ENCODE assay signal across 1 cellular context in the genomic region with DNA sequence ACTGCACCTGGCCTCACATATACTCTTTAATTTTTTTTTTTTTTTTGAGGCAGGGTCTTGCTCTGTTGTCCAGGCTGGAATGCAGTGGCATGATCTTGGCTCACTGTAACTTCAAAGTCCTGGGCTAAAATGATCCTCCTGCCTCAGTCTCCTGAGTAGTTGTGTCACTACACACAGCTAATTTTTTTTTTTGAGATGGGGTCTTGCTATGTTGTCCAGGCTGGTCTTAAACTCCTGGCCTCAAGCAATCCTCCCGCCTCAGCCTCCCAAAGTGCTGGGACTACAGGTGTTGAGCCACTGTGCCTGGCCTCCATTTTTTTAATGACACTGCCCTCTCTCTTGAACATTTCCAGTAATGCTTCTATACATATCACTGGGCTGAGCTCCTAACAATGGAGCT.
A peak's percentile ranks its signal among the peaks of the same experiment; 100 is the strongest.
TF ChIP-seq lines count a peak whose summit lies in the region.

No MANE protein-coding gene starts in this region.

TF ChIP-seq in H1, 55 proteins besides CTCF, POLR2A, EP300 and RAD21:
- TF ChIP-seq KDM1A (IDR thresholded peaks at IDR 0.05; ENCODE audit: borderline replicate concordance, low read length) = peak; percentile 21; the same call in 1 of the 2 replicates
